10 cellular contexts compared by ENCODE assay signal in the genomic region with DNA sequence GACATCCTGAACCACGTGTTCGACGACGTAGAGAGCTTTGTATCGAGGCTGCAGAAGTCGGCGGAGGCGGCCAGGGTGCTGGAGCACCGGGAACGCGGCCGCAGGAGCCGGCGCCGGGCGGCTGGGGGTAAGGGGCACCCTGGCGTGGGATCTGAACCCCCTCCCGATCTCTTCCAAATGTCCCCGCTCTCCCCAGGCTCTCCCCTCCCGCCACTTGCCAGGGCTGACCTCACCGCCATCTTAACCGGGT. TPM values are rescaled to one million over a fixed set of nuclear protein-coding genes. Genes with fewer than 3 reads are reported as not detected.
DNase-seq lines count a peak whose midpoint lies in the region; ATAC-seq and TF ChIP-seq lines count a peak whose summit lies in the region.
"Had no signal": no experiment of that assay in that cellular context is flagged by ENCODE, and none has a peak within 500 bp of the region (broad histone marks: within the 10 kb centered on the region; RNA-seq: fewer than 3 reads in every experiment).

No MANE protein-coding gene starts in this region.

- TF ChIP-seq CTCF in DOHH2 (IDR thresholded peaks at IDR 0.05; ENCODE audit: low read depth, low read length, poor library complexity, severe bottlenecking) (no peak), OCI-LY7 (conservative IDR thresholded peaks at IDR 0.05; ENCODE audit: low read length) (no peak), foreskin keratinocyte (conservative IDR thresholded peaks at IDR 0.05) (no peak)

- no peak overlapping the region for H3K27ac ChIP-seq in DOHH2 (ENCODE audit: low read depth, low read length)
- H3K27ac ChIP-seq in OCI-LY7 (ENCODE audit: low read depth, low read length, poor library complexity, severe bottlenecking) = no peak overlapping the region
- H3K27ac ChIP-seq in esophagus (ENCODE audit: low read depth in 2 of 2, low read length in 1 of 2) = peak overlapping the region in 1 of 2 donors; percentile 18
- no peak overlapping the region for H3K27ac ChIP-seq in rectal smooth muscle tissue (ENCODE audit: low read depth, low read length)
- H3K27ac ChIP-seq in foreskin keratinocyte = no peak overlapping the region
- H3K27ac ChIP-seq: parathyroid adenoma had no signal

- ATAC-seq in GM19351 (IDR thresholded peaks at IDR 0.05; ENCODE audit: unreplicated experiment) (no peak), foreskin keratinocyte (no peak), GM21825 (IDR thresholded peaks at IDR 0.05; ENCODE audit: unreplicated experiment) (no peak)

- 0 out of 2 replicates have a peak overlapping the region, but pooled peaks have one; percentile 68 for H3K4me3 ChIP-seq in DOHH2 (ENCODE audit: low read length)
- peak overlapping the region; percentile 32 for H3K4me3 ChIP-seq in OCI-LY7 (ENCODE audit: low read depth, low read length, poor library complexity, severe bottlenecking)
- H3K4me3 ChIP-seq in esophagus (ENCODE audit: low read depth in 1 of 2, low read length in 2 of 2) = peak overlapping the region; percentile 32 to 48
- H3K4me3 ChIP-seq in rectal smooth muscle tissue (ENCODE audit: low read length) = peak overlapping the region; percentile 24

- H3K79me2 ChIP-seq in DOHH2 (ENCODE audit: control insufficient read depth, low read length) = no peaks in the 10 kb centered on the region
- no peaks in the 10 kb centered on the region for H3K79me2 ChIP-seq in OCI-LY7 (ENCODE audit: insufficient read depth, low read depth, low read length)

- no peaks in the 10 kb centered on the region for H3K9me2 ChIP-seq in DOHH2 (replicated peaks; ENCODE audit: control insufficient read depth, low read length)
- no peaks in the 10 kb centered on the region for H3K9me2 ChIP-seq in OCI-LY7 (ENCODE audit: insufficient read depth, low read length)

- H3K4me2 ChIP-seq in DOHH2 (ENCODE audit: low read length) (no peak overlapping the region), OCI-LY7 (ENCODE audit: low read length) (peak overlapping the region; percentile 89)

- intact Hi-C loops in OCI-LY7 (cut with micrococcal nuclease; ENCODE audit: unreplicated experiment) = loop anchor here (2.0 kb wide), 2 partner anchors 51 to 85 kb away; partner anchors contain the start of gene DNAAF3

- no peak overlapping the region for H2AFZ ChIP-seq in OCI-LY7 (ENCODE audit: low read length)
- H2AFZ ChIP-seq: parathyroid adenoma had no signal

- no peak for DNase-seq in OCI-LY7 (ENCODE audit: low spot score)
- no peak for DNase-seq in NK-92 (lab: John Stamatoyannopoulos, UW; ENCODE audit: unreplicated experiment)
- DNase-seq in foreskin keratinocyte = no peak

- H3F3A ChIP-seq in DOHH2 (ENCODE audit: control insufficient read depth, insufficient read depth) = peaks cover 7% of the 10 kb centered on the region; the same call in 1 of the 2 replicates

- H3K4me1 ChIP-seq in DOHH2 (ENCODE audit: control insufficient read depth, low read length) = peaks cover 10% of the 10 kb centered on the region
- H3K4me1 ChIP-seq in OCI-LY7 (ENCODE audit: insufficient read depth, low read length, poor library complexity, severe bottlenecking) = peaks cover 20% of the 10 kb centered on the region
- H3K4me1 ChIP-seq in esophagus (ENCODE audit: control insufficient read depth in 2 of 2, insufficient read depth in 2 of 2, low read length in 1 of 2) = peaks cover 0 to 24% of the 10 kb centered on the region in 2 donors
- H3K4me1 ChIP-seq in rectal smooth muscle tissue (ENCODE audit: control insufficient read depth, insufficient read depth, low read length) = no peaks in the 10 kb centered on the region
- H3K4me1 ChIP-seq in foreskin keratinocyte = no peaks in the 10 kb centered on the region

- H3K9me3 ChIP-seq in DOHH2 (ENCODE audit: control insufficient read depth, insufficient read depth, low read length) (peaks cover 6% of the 10 kb centered on the region; the same call in 1 of the 2 replicates), OCI-LY7 (ENCODE audit: low read length) (no peaks in the 10 kb centered on the region), esophagus (ENCODE audit: control insufficient read depth in 2 of 2, insufficient read depth in 1 of 2, low read depth in 1 of 2, low read length in 1 of 2) (peaks cover 0 to 15% of the 10 kb centered on the region in 2 donors)

- 0 out of 2 replicates have a peak, but pooled peaks cover 3% of the 10 kb centered on the region for H4K20me1 ChIP-seq in DOHH2 (ENCODE audit: control insufficient read depth, insufficient read depth, low read depth, low read length)
- no peaks in the 10 kb centered on the region for H4K20me1 ChIP-seq in OCI-LY7 (ENCODE audit: insufficient read depth, low read length)

- POLR2A ChIA-PET in OCI-LY7 (lab: Charles Lee) = interaction anchor here (0.6 kb wide), 1 partner anchor 702 kb away, joined by 3 read pairs; no protein-coding TSS in a partner anchor

- BruUV-seq in OCI-LY7 (replicated peaks; lab: Mats Ljungman, UMichigan) = no TSS peak

- H3K9ac ChIP-seq in rectal smooth muscle tissue (ENCODE audit: low read length) = no peak overlapping the region
- H3K9ac ChIP-seq: parathyroid adenoma had no signal

- H3K27me3 ChIP-seq in DOHH2 (ENCODE audit: control insufficient read depth, low read length) (no peaks in the 10 kb centered on the region), esophagus (ENCODE audit: control insufficient read depth in 1 of 2, insufficient read depth in 2 of 2, low read length in 2 of 2) (no peaks in the 10 kb centered on the region), rectal smooth muscle tissue (ENCODE audit: control insufficient read depth, insufficient read depth, low read length) (peaks cover 37% of the 10 kb centered on the region), foreskin keratinocyte (peaks cover 23% of the 10 kb centered on the region)

- WGBS in esophagus, 2 donors = 8 to 22% methylated on average over 18 to 22 of the region's 22 CpGs

- CTCF ChIA-PET in OCI-LY7 (lab: Charles Lee; ENCODE audit: unreplicated experiment) = no interaction called here

- H3K36me3 ChIP-seq in DOHH2 (ENCODE audit: control insufficient read depth, low read length) (no peaks in the 10 kb centered on the region), OCI-LY7 (ENCODE audit: insufficient read depth, low read length) (peaks cover under 1% of the 10 kb centered on the region; the same call in 1 of the 2 replicates), esophagus (ENCODE audit: control insufficient read depth in 2 of 2, insufficient read depth in 2 of 2, low read length in 1 of 2) (peaks cover 0 to 2% of the 10 kb centered on the region in 2 donors), rectal smooth muscle tissue (ENCODE audit: control insufficient read depth, insufficient read depth, low read length) (no peaks in the 10 kb centered on the region)

RNA-seq across cellular contexts. Expression of gene EPS8L1, which starts 6.0 kb away (rescaled TPM):
- 3.5 and 11.1 TPM in 2 replicates for total RNA-seq in OCI-LY7 (2014; rRNA removed; shearing (Covaris generic))
- total RNA-seq in OCI-LY7 (2022) (10.6 and 12.5 TPM in 2 replicates), foreskin keratinocyte (16.6 and 30.2 TPM in 2 replicates)
- polyA plus RNA-seq in esophagus (1,000 to 10,000 TPM in 1 of 2 donors, 100 to 1,000 TPM in 1; 578 to 1,427 TPM), foreskin keratinocyte (18.7 and 29.0 TPM in 2 replicates)

RNA-seq across cellular contexts. Expression of gene RDH13, which starts 18.8 kb away (rescaled TPM):
- total RNA-seq in OCI-LY7 (2014; rRNA removed; shearing (Covaris generic)) = 23.1 and 29.5 TPM in 2 replicates
- total RNA-seq in OCI-LY7 (2022) (17.8 and 19.5 TPM in 2 replicates), foreskin keratinocyte (12.4 and 17.2 TPM in 2 replicates)
- polyA plus RNA-seq in esophagus (10 to 100 TPM; 32.5 to 60.6 TPM), foreskin keratinocyte (9.6 and 13.7 TPM in 2 replicates)

RNA-seq across cellular contexts. Expression of gene PPP1R12C, which starts 35.7 kb away (rescaled TPM):
- 194 and 211 TPM in 2 replicates for total RNA-seq in OCI-LY7 (2014; rRNA removed; shearing (Covaris generic))
- total RNA-seq in OCI-LY7 (2022) (177 and 186 TPM in 2 replicates), foreskin keratinocyte (59.8 and 60.9 TPM in 2 replicates)
- polyA plus RNA-seq in esophagus (100 to 1,000 TPM in 1 of 2 donors, 10 to 100 TPM in 1; 77.7 to 100 TPM), foreskin keratinocyte (64.8 and 65.2 TPM in 2 replicates)

RNA-seq across cellular contexts. Expression of gene GP6, which starts 43.6 kb away (rescaled TPM):
- 0.25 and 0.44 TPM in 2 replicates for total RNA-seq in OCI-LY7 (2014; rRNA removed; shearing (Covaris generic))
- total RNA-seq in OCI-LY7 (2022) = 0.36 and 1.9 TPM in 2 replicates
- polyA plus RNA-seq in esophagus = 1 to 10 TPM in 1 of 2 donors, under 1 TPM in 1; 0.45 to 1.6 TPM
- total RNA-seq in foreskin keratinocyte = 0.07 TPM in 1 of 2 replicates, not detected in the other
- 0.02 and 0.12 TPM in 2 replicates for polyA plus RNA-seq in foreskin keratinocyte
- total RNA-seq: SK-MEL-5 had no signal
